ENCODE assay signal across 27 cellular contexts in the genomic region with DNA sequence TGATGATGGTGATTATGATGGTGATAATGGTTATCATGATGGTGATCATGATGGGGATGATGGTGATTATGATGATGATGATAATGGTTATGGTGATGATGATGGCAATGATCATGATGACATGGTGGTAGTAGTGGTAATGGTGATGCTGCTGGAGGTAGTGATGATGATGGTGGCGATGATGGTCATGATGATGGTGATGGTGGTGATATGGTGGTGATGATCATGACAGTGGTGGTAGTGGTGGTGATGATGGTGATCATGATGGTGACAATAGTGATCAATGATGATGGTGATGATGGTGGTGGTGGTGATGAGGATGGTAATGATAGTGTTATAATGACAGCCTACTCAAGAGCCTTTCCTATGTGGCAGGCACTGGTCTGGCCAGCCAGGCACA.
"Had no signal": no experiment of that assay in that cellular context is flagged by ENCODE, and none has a peak within 500 bp of the region (broad histone marks: within the 10 kb centered on the region; RNA-seq: fewer than 3 reads in every experiment).

No MANE protein-coding gene starts in this region.

- ATAC-seq: naive thymus-derived CD4-positive, alpha-beta T cell; natural killer cell; psoas muscle; sciatic nerve; stimulated activated memory B cell treated with anti-CD40 and anti-IgM and Interleukin-4, amounts not matched to agents 10 μg/mL and 1 μg/mL and 100 μg/mL, for 72 hours; stimulated activated naive CD8-positive, alpha-beta T cell treated with anti-CD3 and anti-CD28 coated beads, Interleukin-15, amount 100 ng/mL, for 72 hours; stimulated activated naive CD8-positive, alpha-beta T cell treated with anti-CD3 and anti-CD28 coated beads, Interleukin-15, Interleukin-2, amounts not matched to agents 100 U/mL and 50 U/mL, for 24 hours had no signal

- H3K27ac ChIP-seq: neural progenitor cell, ovary, parathyroid adenoma, psoas muscle, skin epidermis, spleen, suprapubic skin, testis, tibial artery, transverse colon, upper lobe of right lung, vagina had no signal

- DNase-seq: naive thymus-derived CD4-positive, alpha-beta T cell; natural killer cell; occipital lobe; ovary; stimulated activated CD4-positive, alpha-beta T cell treated with anti-CD3 and anti-CD28 coated beads, Interleukin-12 subunit alpha, Interleukin-12 subunit beta, amount 100 ng/mL, for 4 hours; stimulated activated CD4-positive, alpha-beta T cell treated with anti-CD3 and anti-CD28 coated beads, Interleukin-1b, Interleukin-23, amount 100 ng/mL, for 48 hours; stimulated activated CD4-positive, alpha-beta T cell treated with anti-CD3 and anti-CD28 coated beads, Interleukin-4, amount 100 ng/mL, for 1 hour; stimulated activated CD4-positive, alpha-beta T cell treated with anti-CD3 and anti-CD28 coated beads, Interleukin-4, amount 100 ng/mL, for 4 hours; stimulated activated CD8-positive, alpha-beta memory T cell treated with anti-CD3 and anti-CD28 coated beads, Interleukin-4, amount 100 ng/mL, for 48 hours; stimulated activated naive CD4-positive, alpha-beta T cell; stimulated activated naive CD8-positive, alpha-beta T cell treated with anti-CD3 and anti-CD28 coated beads, Interleukin-15, amount 100 ng/mL, for 72 hours; stimulated activated naive CD8-positive, alpha-beta T cell treated with anti-CD3 and anti-CD28 coated beads, Interleukin-15, Interleukin-2, amounts not matched to agents 100 U/mL and 50 U/mL, for 24 hours; substantia nigra; testis; tibial artery; transverse colon; upper lobe of right lung had no signal

- H3K79me2 ChIP-seq: parathyroid adenoma had no signal

- H2AFZ ChIP-seq: neural progenitor cell, parathyroid adenoma had no signal

- H3K36me3 ChIP-seq: neural progenitor cell, ovary, spleen, suprapubic skin, transverse colon, upper lobe of right lung, vagina had no signal

- H3K9me3 ChIP-seq: ovary, psoas muscle, spleen, suprapubic skin, testis, tibial artery, transverse colon, upper lobe of right lung, vagina had no signal

- H3K4me3 ChIP-seq: neural progenitor cell, ovary, psoas muscle, skin epidermis, smooth muscle cell, spleen, suprapubic skin, testis, tibial artery, transverse colon, upper lobe of right lung, vagina had no signal

- H3K4me2 ChIP-seq: neural progenitor cell, smooth muscle cell had no signal

- H3K27me3 ChIP-seq: neural progenitor cell, ovary, spleen, suprapubic skin, testis, tibial artery, transverse colon, upper lobe of right lung, vagina had no signal

- H3K4me1 ChIP-seq: neural progenitor cell, parathyroid adenoma, psoas muscle, spleen, suprapubic skin, testis, tibial artery, transverse colon, upper lobe of right lung, vagina had no signal

- H3K9ac ChIP-seq: neural progenitor cell, parathyroid adenoma had no signal
